8 cellular contexts compared by ENCODE assay signal in the genomic region with DNA sequence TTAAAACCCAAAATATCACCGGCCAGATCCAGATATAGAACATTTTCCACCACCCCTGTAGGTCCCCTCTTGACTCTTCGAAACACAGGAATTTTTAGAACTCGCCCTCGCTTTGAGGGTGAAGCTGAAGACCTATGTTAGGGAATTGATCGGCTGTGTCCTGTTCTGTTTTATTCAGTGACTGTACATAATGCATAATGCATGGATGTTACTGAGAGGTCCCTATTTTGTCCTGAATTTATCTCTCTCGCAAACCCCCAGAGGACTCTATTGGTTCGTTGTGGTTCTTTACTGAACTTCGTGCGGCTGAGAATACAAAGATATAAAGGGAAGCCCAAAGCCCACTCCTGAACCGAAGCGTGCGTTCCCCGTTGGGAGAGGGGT. TPM values are rescaled to one million over a fixed set of nuclear protein-coding genes. Genes with fewer than 3 reads are reported as not detected.
DNase-seq lines count a peak whose midpoint lies in the region; ATAC-seq and TF ChIP-seq lines count a peak whose summit lies in the region.

No MANE protein-coding gene starts in this region.

- 0% methylated on average over 13 of the region's 13 CpGs for WGBS in lower leg skin, 2 donors

- peaks cover 21% of the 10 kb centered on the region for H3K36me3 Mint-ChIP-seq in activated CD8-positive, alpha-beta memory T cell treated with anti-CD3 and anti-CD28 coated beads, Interleukin-2, amount 10 ng/mL, durations not matched to agents 7 days and 5 days
- peaks cover 19% of the 10 kb centered on the region for H3K36me3 Mint-ChIP-seq in nephron progenitor cell (ENCODE audit: low read depth)

- peak; percentile 5 for ATAC-seq in activated CD8-positive, alpha-beta memory T cell treated with anti-CD3 and anti-CD28 coated beads, Interleukin-2, amount 10 ng/mL, durations not matched to agents 7 days and 5 days
- ATAC-seq in HG02870 (IDR thresholded peaks at IDR 0.05; ENCODE audit: unreplicated experiment), result peak; percentile 7
- ATAC-seq in GM18861 (IDR thresholded peaks at IDR 0.05; ENCODE audit: unreplicated experiment), result no peak

- H3K9me3 Mint-ChIP-seq in activated CD8-positive, alpha-beta memory T cell treated with anti-CD3 and anti-CD28 coated beads, Interleukin-2, amount 10 ng/mL, durations not matched to agents 7 days and 5 days (ENCODE audit: low read depth), result no peaks in the 10 kb centered on the region
- H3K9me3 Mint-ChIP-seq in nephron progenitor cell, result no peaks in the 10 kb centered on the region

- H3K27ac Mint-ChIP-seq in activated CD8-positive, alpha-beta memory T cell treated with anti-CD3 and anti-CD28 coated beads, Interleukin-2, amount 10 ng/mL, durations not matched to agents 7 days and 5 days, result no peak overlapping the region
- H3K27ac Mint-ChIP-seq in nephron progenitor cell, result no peak overlapping the region

- no peak overlapping the region for H3K4me3 Mint-ChIP-seq in activated CD8-positive, alpha-beta memory T cell treated with anti-CD3 and anti-CD28 coated beads, Interleukin-2, amount 10 ng/mL, durations not matched to agents 7 days and 5 days
- H3K4me3 Mint-ChIP-seq in nephron progenitor cell, result no peak overlapping the region

- no peak for TF ChIP-seq CTCF in VCaP (conservative IDR thresholded peaks at IDR 0.05)
- no peak for TF ChIP-seq CTCF in lower leg skin (IDR thresholded peaks at IDR 0.05)
- TF ChIP-seq CTCF in nephron progenitor cell (IDR thresholded peaks at IDR 0.05), result no peak

- intact Hi-C loops in lower leg skin (cut with DNase I; ENCODE audit: low total_unique reads), result no loop called here

- H3K27me3 Mint-ChIP-seq in activated CD8-positive, alpha-beta memory T cell treated with anti-CD3 and anti-CD28 coated beads, Interleukin-2, amount 10 ng/mL, durations not matched to agents 7 days and 5 days, result no peaks in the 10 kb centered on the region
- no peaks in the 10 kb centered on the region for H3K27me3 Mint-ChIP-seq in nephron progenitor cell (ENCODE audit: low read depth, poor library complexity)

- H3K27ac ChIP-seq in VCaP, result peak overlapping the region; percentile 86

- peaks cover 47% of the 10 kb centered on the region for H3K4me1 Mint-ChIP-seq in activated CD8-positive, alpha-beta memory T cell treated with anti-CD3 and anti-CD28 coated beads, Interleukin-2, amount 10 ng/mL, durations not matched to agents 7 days and 5 days
- H3K4me1 Mint-ChIP-seq in nephron progenitor cell, result peaks cover 30% of the 10 kb centered on the region

- TF ChIP-seq POLR2A in lower leg skin (IDR thresholded peaks at IDR 0.05), result no peak

- peak overlapping the region; percentile 77 for H3K4me3 ChIP-seq in lower leg skin (ENCODE audit: low read depth, poor library complexity, severe bottlenecking)

- peak; percentile 42 for DNase-seq in activated CD8-positive, alpha-beta memory T cell treated with anti-CD3 and anti-CD28 coated beads, Interleukin-2, amount 10 ng/mL, durations not matched to agents 7 days and 5 days
- no peak for DNase-seq in activated CD8-positive, alpha-beta memory T cell treated with anti-CD3 and anti-CD28 coated beads for 24 hours
- DNase-seq in lower leg skin (ENCODE audit: low spot score in 2 of 2) (no peak), T-helper 2 cell (no peak), nephron progenitor cell (no peak)

- CTCF ChIA-PET in activated CD8-positive, alpha-beta memory T cell treated with anti-CD3 and anti-CD28 coated beads, Interleukin-2, amount 10 ng/mL, durations not matched to agents 7 days and 5 days (lab: Charles Lee), result interaction anchor here (1.0 to 4.2 kb wide), 5 partner anchors 9 to 687 kb away, joined by 3 to 20 read pairs (median 3); a partner anchor contains a TSS

RNA-seq across cellular contexts. Expression of a gene that starts 0.4 kb away (rescaled TPM):
- total RNA-seq in activated CD8-positive, alpha-beta memory T cell treated with anti-CD3 and anti-CD28 coated beads, Interleukin-2, amount 10 ng/mL, durations not matched to agents 7 days and 5 days, result 10 to 100 TPM; 45.0 to 62.1 TPM
- 10 to 100 TPM; 25.4 to 30.7 (median 29.0) TPM for total RNA-seq in lower leg skin

RNA-seq across cellular contexts. Expression of a gene that starts 0.6 kb away (rescaled TPM):
- total RNA-seq in activated CD8-positive, alpha-beta memory T cell treated with anti-CD3 and anti-CD28 coated beads, Interleukin-2, amount 10 ng/mL, durations not matched to agents 7 days and 5 days, result 10 to 100 TPM; 29.0 to 34.1 TPM
- total RNA-seq in lower leg skin, result 10 to 100 TPM; 22.8 to 36.5 (median 33.1) TPM

RNA-seq across cellular contexts. Expression of a gene that starts 35.8 kb away (rescaled TPM):
- total RNA-seq in activated CD8-positive, alpha-beta memory T cell treated with anti-CD3 and anti-CD28 coated beads, Interleukin-2, amount 10 ng/mL, durations not matched to agents 7 days and 5 days, result 1 to 10 TPM in 1 of 2 experiments, under 1 TPM in 1; 0.98 to 1.8 TPM
- 1 to 10 TPM in 1 of 4 donors, under 1 TPM in 1, not detected in 2; 0.97 to 1.7 TPM for total RNA-seq in lower leg skin
